In genomic region chr3:196194542-196194915, GRCh38 we compare ENCODE assay signal across 19 cellular contexts. TPM values are rescaled to one million over a fixed set of nuclear protein-coding genes. Genes with fewer than 3 reads are reported as not detected.
DNase-seq lines count a peak whose midpoint lies in the region; ATAC-seq and TF ChIP-seq lines count a peak whose summit lies in the region.
"Had no signal": no experiment of that assay in that cellular context is flagged by ENCODE, and none has a peak within 500 bp of the region (broad histone marks: within the 10 kb centered on the region; RNA-seq: fewer than 3 reads in every experiment).

No MANE protein-coding gene starts in this region.

- H3K27ac ChIP-seq in heart left ventricle = peak overlapping the region in 9 of 12 donors; percentile 54 to 93 (median 80)
- H3K27ac ChIP-seq in Peyer's patch = peak overlapping the region in 3 of 4 donors; percentile 78 to 91 (median 83)
- H3K27ac ChIP-seq in stomach = peak overlapping the region in 3 of 5 donors; percentile 65 to 86 (median 77)
- H3K27ac ChIP-seq: psoas muscle, vagina had no signal

- TF ChIP-seq EP300 in stomach (IDR thresholded peaks at IDR 0.05) = no peak

- H3K9me3 ChIP-seq in heart left ventricle = no peaks in the 10 kb centered on the region
- no peaks in the 10 kb centered on the region for H3K9me3 ChIP-seq in Peyer's patch
- H3K9me3 ChIP-seq in stomach = no peaks in the 10 kb centered on the region
- H3K9me3 ChIP-seq: psoas muscle, vagina had no signal

- DNase-seq in heart left ventricle (no peak), Right ventricle myocardium inferior (ENCODE audit: missing footprints) (no peak), Peyer's patch (no peak), erythroblast (lab: John Stamatoyannopoulos, UW) (peak; percentile 78 to 89), stomach (no peak), HCEC 1CT (no peak), HK-2 (ENCODE audit: unreplicated experiment) (no peak)
- DNase-seq: activated effector memory CD4-positive, alpha-beta T cell treated with anti-CD3 and anti-CD28 coated beads, Interleukin-2, amount 50 U/mL, for 16 hours; cerebellar nuclear complex; COR-L47; Karpas-422; naive thymus-derived CD4-positive, alpha-beta T cell; SHP77; stimulated activated CD4-positive, alpha-beta T cell treated with anti-CD3 and anti-CD28 coated beads, Interleukin-15, amount 100 ng/mL, for 24 hours; T1000 had no signal

- no peaks in the 10 kb centered on the region for H3K27me3 ChIP-seq in heart left ventricle
- no peaks in the 10 kb centered on the region for H3K27me3 ChIP-seq in Peyer's patch
- no peaks in the 10 kb centered on the region for H3K27me3 ChIP-seq in stomach
- H3K27me3 ChIP-seq: vagina had no signal

- no peaks in the 10 kb centered on the region for H3K36me3 ChIP-seq in heart left ventricle
- H3K36me3 ChIP-seq in Peyer's patch = no peaks in the 10 kb centered on the region
- H3K36me3 ChIP-seq in stomach = no peaks in the 10 kb centered on the region
- H3K36me3 ChIP-seq: vagina had no signal

- no peak for ATAC-seq in heart left ventricle
- no peak for ATAC-seq in Right ventricle myocardium inferior
- no peak for ATAC-seq in activated CD4-positive, CD25-positive, alpha-beta regulatory T cell treated with anti-CD3 and anti-CD28 coated beads, Interleukin-2, amount 50 U/mL, for 24 hours
- ATAC-seq: naive thymus-derived CD4-positive, alpha-beta T cell; psoas muscle had no signal

- 79 to 85% (median 81%) methylated on average over 5 of the region's 5 CpGs for WGBS in heart left ventricle, 4 donors
- WGBS in stomach, 5 donors = 74 to 82% (median 81%) methylated on average over 5 of the region's 5 CpGs

- H3K4me3 ChIP-seq in heart left ventricle (no peak overlapping the region), Peyer's patch (no peak overlapping the region), stomach (no peak overlapping the region)
- H3K4me3 ChIP-seq: psoas muscle, vagina had no signal

- TF ChIP-seq CTCF in heart left ventricle (IDR thresholded peaks at IDR 0.05) (no peak), Peyer's patch (IDR thresholded peaks at IDR 0.05) (no peak), stomach (IDR thresholded peaks at IDR 0.05) (no peak)

- intact Hi-C loops in heart left ventricle (cut with DNase I) (loop anchor here in 4 of 10 donors (2.0 to 10.0 kb wide), 4 partner anchors 114 to 172 kb away; no protein-coding TSS in a partner anchor), Right ventricle myocardium inferior (cut with DNase I) (loop anchor here (2.0 to 10.0 kb wide), 2 partner anchors 114 to 170 kb away; no protein-coding TSS in a partner anchor), stomach (cut with DNase I; ENCODE audit: low total_unique reads) (no loop called here)

- H3K4me1 ChIP-seq in heart left ventricle (peaks cover 0 to 37% (median 12%) of the 10 kb centered on the region in 12 donors), Peyer's patch (peaks cover 15 to 46% (median 20%) of the 10 kb centered on the region in 4 donors), stomach (peaks cover 27 to 52% (median 32%) of the 10 kb centered on the region in 4 donors)
- H3K4me1 ChIP-seq: vagina had no signal

- TF ChIP-seq POLR2A in heart left ventricle (IDR thresholded peaks at IDR 0.05) (no peak), Peyer's patch (IDR thresholded peaks at IDR 0.05) (no peak), erythroblast (IDR thresholded peaks at IDR 0.05; ENCODE audit: low read length) (peak; percentile 62), stomach (IDR thresholded peaks at IDR 0.05) (no peak)

RNA-seq across cellular contexts. Expression of gene ZDHHC19, which starts 16.7 kb away (rescaled TPM):
- total RNA-seq in heart left ventricle = not detected
- under 1 TPM in 1 of 2 donors, not detected in 1; 0.30 TPM for polyA plus RNA-seq in heart left ventricle
- total RNA-seq in Right ventricle myocardium inferior = not detected
- not detected for total RNA-seq in Peyer's patch
- total RNA-seq in stomach = not detected
- polyA plus RNA-seq in stomach = 1 to 10 TPM in 1 of 3 donors, under 1 TPM in 1, not detected in 1; 0.38 to 2.7 TPM
- total RNA-seq: G401, vagina had no signal
- polyA plus RNA-seq: naive thymus-derived CD4-positive, alpha-beta T cell had no signal

RNA-seq across cellular contexts. Expression of gene SLC51A, which starts 21.8 kb away (rescaled TPM):
- total RNA-seq in heart left ventricle (1 to 10 TPM in 1 of 9 donors, under 1 TPM in 1, not detected in 7; 0.83 to 1.9 TPM), Right ventricle myocardium inferior (0.60 TPM), Peyer's patch (100 to 1,000 TPM in 3 of 4 donors, 10 to 100 TPM in 1; 25.6 to 284 (median 204) TPM), stomach (under 1 TPM in 1 of 5 donors, not detected in 4; 0.92 TPM)
- polyA plus RNA-seq in heart left ventricle (under 1 TPM; 0.18 to 0.72 TPM), stomach (under 1 TPM in 1 of 3 donors, not detected in 2; 0.43 TPM)
- total RNA-seq: G401; naive thymus-derived CD4-positive, alpha-beta T cell had no signal

Comparison
In these comparisons a context has a peak if more than half of its experiments do, and no peak if none do; other contexts are left out.
1. DNase-seq: peak in erythroblast (2 of 2); none in heart left ventricle (0 of 5), Right ventricle myocardium inferior (single experiment), Peyer's patch (0 of 3), stomach (single experiment), HCEC 1CT (single experiment) and HK-2 (single experiment).
2. RNA of gene SLC51A, which starts 21.8 kb away (total RNA-seq): 25.6 to 284 TPM in Peyer's patch; 0.60 TPM in Right ventricle myocardium inferior (single experiment), 0.83 to 1.9 TPM in heart left ventricle and 0.92 TPM in stomach; every median in the first group is over 4 times any median in the second.
3. Peak in every context shown above with its lines, with median percentiles within 50 percentile points of each other: H3K27ac ChIP-seq.